In the genomic region with DNA sequence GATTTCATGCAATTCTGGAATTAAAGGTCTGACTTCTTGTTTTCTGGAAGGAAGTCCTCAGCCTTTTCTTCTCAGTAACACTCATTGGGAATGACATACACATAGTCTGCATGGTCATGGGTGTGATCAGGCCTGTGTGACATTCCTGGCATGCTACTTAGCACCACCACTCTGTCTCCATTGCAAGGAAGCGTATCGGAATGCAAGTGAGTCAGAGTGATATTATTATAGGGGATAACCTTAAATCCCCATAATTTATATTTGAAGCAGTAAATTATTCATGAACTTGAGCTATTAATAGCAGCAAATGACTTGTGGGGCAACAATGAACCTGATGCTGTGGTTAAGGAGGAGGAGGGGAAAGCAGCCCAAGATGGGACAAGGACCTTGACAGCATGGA, we compare ENCODE assay signal across 14 cellular contexts. TPM values are rescaled to one million over a fixed set of nuclear protein-coding genes. Genes with fewer than 3 reads are reported as not detected.
A peak's percentile ranks its signal among the peaks of the same experiment; 100 is the strongest.
DNase-seq lines count a peak whose midpoint lies in the region; ATAC-seq and TF ChIP-seq lines count a peak whose summit lies in the region.
"Had no signal": no experiment of that assay in that cellular context is flagged by ENCODE, and none has a peak within 500 bp of the region (broad histone marks: within the 10 kb centered on the region; RNA-seq: fewer than 3 reads in every experiment).

No MANE protein-coding gene starts in this region.

- 1 to 2% methylated on average over 2 of the region's 2 CpGs for WGBS in GM23248 (ENCODE audit: low coverage in 1 of 2, low lambda C conversion rate in 2 of 2, missing lambda C conversion rate in 2 of 2), 2 experiments

- no peak for ATAC-seq in HG02571 (IDR thresholded peaks at IDR 0.05; ENCODE audit: unreplicated experiment)
- ATAC-seq: activated CD4-positive, CD25-positive, alpha-beta regulatory T cell treated with anti-CD3 and anti-CD28 coated beads, Interleukin-2, amount 50 U/mL, for 24 hours had no signal

- H3K79me2 ChIP-seq in GM23248 (ENCODE audit: insufficient read depth), result no peaks in the 10 kb centered on the region
- H3K79me2 ChIP-seq in fibroblast of lung (ENCODE audit: control insufficient read depth, insufficient read depth, low read length), result no peaks in the 10 kb centered on the region

- peak; percentile 89 for DNase-seq in GM23248
- DNase-seq in SJSA1 (ENCODE audit: low read depth in 1 of 2, low spot score in 2 of 2), result peak; percentile 58 to 64
- DNase-seq in fibroblast of lung (ENCODE audit: low read depth in 2 of 2), result peak; percentile 82 to 84
- peak; percentile 99 for DNase-seq in renal cortical epithelial cell (ENCODE audit: low read depth)
- DNase-seq in cerebellar nuclear complex (lab: John Stamatoyannopoulos, UW), result no peak
- DNase-seq in SW480 (ENCODE audit: low spot score), result no peak
- no peak for DNase-seq in GDM1 (lab: John Stamatoyannopoulos, UW)
- DNase-seq: activated T-cell treated with anti-CD3 and anti-CD28 coated beads, Interleukin-2, amount 50 U/mL, for 24 hours; DMS 273 treated with DMSO at 0.1 percent for 48 hours; NCI-H510A; SIG-M5 had no signal

- no peak for TF ChIP-seq CTCF in fibroblast of lung (conservative IDR thresholded peaks at IDR 0.05 in 1 of 2, IDR thresholded peaks at IDR 0.05 in 1 of 2; ENCODE audit: low read depth in 1 of 2, low read length in 2 of 2)

- H3K4me1 ChIP-seq in GM23248 (ENCODE audit: insufficient read depth) (peaks cover 16% of the 10 kb centered on the region), SJSA1 (replicated peaks) (peaks cover 16% of the 10 kb centered on the region), fibroblast of lung (ENCODE audit: control insufficient read depth, extremely low read depth, insufficient read depth, low read length) (peaks cover 9% of the 10 kb centered on the region)

- no peak overlapping the region for H3K4me3 ChIP-seq in GM23248
- no peak overlapping the region for H3K4me3 ChIP-seq in SJSA1
- H3K4me3 ChIP-seq in fibroblast of lung (replicated peaks in 1 of 4; ENCODE audit: control extremely low read depth in 1 of 4, insufficient read depth in 1 of 4, low read depth in 3 of 4, low read length in 4 of 4), result no peak overlapping the region

- peak overlapping the region; percentile 23 for H3K4me2 ChIP-seq in GM23248 (ENCODE audit: unreplicated experiment)
- peak overlapping the region; percentile 56 for H3K4me2 ChIP-seq in fibroblast of lung (ENCODE audit: extremely low read depth, insufficient read depth, low read length)

- no peaks in the 10 kb centered on the region for H4K20me1 ChIP-seq in GM23248 (ENCODE audit: insufficient read depth)
- H4K20me1 ChIP-seq in fibroblast of lung (ENCODE audit: control insufficient read depth, extremely low read depth, insufficient read depth, low read length), result no peaks in the 10 kb centered on the region

- in situ Hi-C loops in GM23248 (cut with MboI), result no loop called here

- no peaks in the 10 kb centered on the region for H3K27me3 ChIP-seq in GM23248 (replicated peaks; ENCODE audit: insufficient read depth)
- no peaks in the 10 kb centered on the region for H3K27me3 ChIP-seq in SJSA1 (replicated peaks)
- no peaks in the 10 kb centered on the region for H3K27me3 ChIP-seq in fibroblast of lung (ENCODE audit: control insufficient read depth, insufficient read depth, low read length)

- H3K9ac ChIP-seq in GM23248 (no peak overlapping the region), fibroblast of lung (ENCODE audit: insufficient read depth, low read length) (no peak overlapping the region)

- H2AFZ ChIP-seq in GM23248 (no peak overlapping the region), fibroblast of lung (ENCODE audit: low read length) (no peak overlapping the region)

- H3K9me3 ChIP-seq in GM23248 (ENCODE audit: low read depth) (no peaks in the 10 kb centered on the region), SJSA1 (replicated peaks) (no peaks in the 10 kb centered on the region), fibroblast of lung (ENCODE audit: control insufficient read depth, insufficient read depth, low read depth, low read length) (no peaks in the 10 kb centered on the region)

- H3K36me3 ChIP-seq in GM23248 (ENCODE audit: low read depth) (no peaks in the 10 kb centered on the region), SJSA1 (no peaks in the 10 kb centered on the region), fibroblast of lung (ENCODE audit: control insufficient read depth, insufficient read depth, low read length) (no peaks in the 10 kb centered on the region)

- H3F3A ChIP-seq in GM23248 (ENCODE audit: insufficient read depth), result peaks cover 18% of the 10 kb centered on the region

- H3K27ac ChIP-seq in GM23248 (peak overlapping the region; percentile 52), SJSA1 (0 out of 2 replicates have a peak overlapping the region, but pooled peaks have one; percentile 28), fibroblast of lung (ENCODE audit: insufficient read depth, low read length) (peak overlapping the region; percentile 67)

- H3K9me2 ChIP-seq in GM23248 (ENCODE audit: insufficient read depth), result no peaks in the 10 kb centered on the region

RNA-seq across cellular contexts. Expression of gene MAB21L3, which starts 4.3 kb away (rescaled TPM):
- total RNA-seq in GM23248 (2014; rRNA removed; shearing (Covaris generic)), result 2.7 TPM in 1 of 2 replicates, not detected in the other
- polyA plus RNA-seq in GM23248 (2016; fragmentation: Nextera tagmentation; extraction: Ambion mirVana) (0.08 TPM in 1 of 2 replicates, not detected in the other), fibroblast of lung (0.08 and 0.18 TPM in 2 replicates)
- total RNA-seq in SJSA1 (2014; rRNA removed; shearing (Covaris generic)), result not detected in 2 replicates
- total RNA-seq in fibroblast of lung (0.66 and 0.77 TPM in 2 replicates), renal cortical epithelial cell (6.9 and 11.1 TPM in 2 replicates)
- 0.43 TPM in 1 of 2 replicates, not detected in the other for polyA plus RNA-seq in fibroblast of lung (2012)
- polyA minus RNA-seq in fibroblast of lung (ENCODE audit: low replicate concordance), result 0.22 and 0.86 TPM in 2 replicates
- total RNA-seq: lung microvascular endothelial cell had no signal

Comparison
In these comparisons a context has a peak if more than half of its experiments do, and no peak if none do; other contexts are left out.
1. DNase-seq: peak in GM23248 (single experiment), SJSA1 (2 of 2), fibroblast of lung (2 of 2) and renal cortical epithelial cell (single experiment); none in cerebellar nuclear complex (0 of 2), SW480 (single experiment) and GDM1 (single experiment).
2. Peak in every context shown above with its lines, with median percentiles within 50 percentile points of each other: H3K27ac ChIP-seq.